ENCODE assay signal across 24 cellular contexts in genomic region chr1:36869054-36869453, GRCh38.
"Had no signal": no experiment of that assay in that cellular context is flagged by ENCODE, and none has a peak within 500 bp of the region (broad histone marks: within the 10 kb centered on the region; RNA-seq: fewer than 3 reads in every experiment).

No MANE protein-coding gene starts in this region.

- H3K36me3 ChIP-seq: heart left ventricle, neural progenitor cell, pancreas, prostate gland, spleen, thoracic aorta, transverse colon had no signal

- H3K4me1 Mint-ChIP-seq: mesothelial cell of epicardium; natural killer cell; neural progenitor cell; stimulated activated memory B cell treated with anti-CD40 and anti-IgM and Interleukin-4, amounts not matched to agents 10 μg/mL and 1 μg/mL and 100 μg/mL, for 72 hours had no signal

- H3K27me3 ChIP-seq: neural progenitor cell, pancreas, transverse colon had no signal

- DNase-seq: effector CD4-positive, alpha-beta T cell; endodermal cell; erythroblast; foreskin melanocyte; heart left ventricle; hippocampal formation; natural killer cell; occipital lobe; retina; stimulated activated CD4-positive, alpha-beta T cell treated with anti-CD3 and anti-CD28 coated beads, Interleukin-15, amount 100 ng/mL, for 24 hours; stimulated activated CD4-positive, alpha-beta T cell treated with anti-CD3 and anti-CD28 coated beads, Interleukin-1b, Interleukin-23, amount 100 ng/mL, for 48 hours; stimulated activated CD4-positive, alpha-beta T cell treated with anti-CD3 and anti-CD28 coated beads, Interleukin-4, amount 100 ng/mL, for 24 hours; transverse colon had no signal

- H3K4me3 ChIP-seq: coronary artery, heart left ventricle, neural progenitor cell, pancreas, prostate gland, spleen, thoracic aorta, transverse colon had no signal

- H3K27ac Mint-ChIP-seq: endodermal cell; mesothelial cell of epicardium; natural killer cell; neural progenitor cell; stimulated activated memory B cell treated with anti-CD40 and anti-IgM and Interleukin-4, amounts not matched to agents 10 μg/mL and 1 μg/mL and 100 μg/mL, for 72 hours; stimulated activated naive CD8-positive, alpha-beta T cell treated with anti-CD3 and anti-CD28 coated beads, Interleukin-15, Interleukin-2, amounts not matched to agents 100 ng/mL and 50 ng/mL, for 24 hours had no signal

- H3K27ac ChIP-seq: coronary artery, heart left ventricle, neural progenitor cell, pancreas, prostate gland, spleen, thoracic aorta, transverse colon had no signal

- H3K4me1 ChIP-seq: heart left ventricle, pancreas, prostate gland, transverse colon had no signal

- ATAC-seq: heart left ventricle; left lobe of liver; natural killer cell; pancreas; sciatic nerve; stimulated activated memory B cell treated with anti-CD40 and anti-IgM and Interleukin-4, amounts not matched to agents 10 μg/mL and 1 μg/mL and 100 μg/mL, for 72 hours had no signal

- H3K9me3 ChIP-seq: heart left ventricle, pancreas, prostate gland, spleen, thoracic aorta, transverse colon had no signal

- H3K4me3 Mint-ChIP-seq: endodermal cell; mesothelial cell of epicardium; natural killer cell; neural progenitor cell; stimulated activated memory B cell treated with anti-CD40 and anti-IgM and Interleukin-4, amounts not matched to agents 10 μg/mL and 1 μg/mL and 100 μg/mL, for 72 hours; stimulated activated naive CD8-positive, alpha-beta T cell treated with anti-CD3 and anti-CD28 coated beads, Interleukin-15, Interleukin-2, amounts not matched to agents 100 ng/mL and 50 ng/mL, for 24 hours had no signal

- H3K9me3 Mint-ChIP-seq: endodermal cell; mesothelial cell of epicardium; natural killer cell; neural progenitor cell; stimulated activated memory B cell treated with anti-CD40 and anti-IgM and Interleukin-4, amounts not matched to agents 10 μg/mL and 1 μg/mL and 100 μg/mL, for 72 hours; stimulated activated naive CD8-positive, alpha-beta T cell treated with anti-CD3 and anti-CD28 coated beads, Interleukin-15, Interleukin-2, amounts not matched to agents 100 ng/mL and 50 ng/mL, for 24 hours had no signal

- H3K27me3 Mint-ChIP-seq: stimulated activated memory B cell treated with anti-CD40 and anti-IgM and Interleukin-4, amounts not matched to agents 10 μg/mL and 1 μg/mL and 100 μg/mL, for 72 hours; stimulated activated naive CD8-positive, alpha-beta T cell treated with anti-CD3 and anti-CD28 coated beads, Interleukin-15, Interleukin-2, amounts not matched to agents 100 ng/mL and 50 ng/mL, for 24 hours had no signal

- H3K36me3 Mint-ChIP-seq: mesothelial cell of epicardium; natural killer cell; neural progenitor cell; stimulated activated memory B cell treated with anti-CD40 and anti-IgM and Interleukin-4, amounts not matched to agents 10 μg/mL and 1 μg/mL and 100 μg/mL, for 72 hours had no signal
